8 cellular contexts compared by ENCODE assay signal in the genomic region with DNA sequence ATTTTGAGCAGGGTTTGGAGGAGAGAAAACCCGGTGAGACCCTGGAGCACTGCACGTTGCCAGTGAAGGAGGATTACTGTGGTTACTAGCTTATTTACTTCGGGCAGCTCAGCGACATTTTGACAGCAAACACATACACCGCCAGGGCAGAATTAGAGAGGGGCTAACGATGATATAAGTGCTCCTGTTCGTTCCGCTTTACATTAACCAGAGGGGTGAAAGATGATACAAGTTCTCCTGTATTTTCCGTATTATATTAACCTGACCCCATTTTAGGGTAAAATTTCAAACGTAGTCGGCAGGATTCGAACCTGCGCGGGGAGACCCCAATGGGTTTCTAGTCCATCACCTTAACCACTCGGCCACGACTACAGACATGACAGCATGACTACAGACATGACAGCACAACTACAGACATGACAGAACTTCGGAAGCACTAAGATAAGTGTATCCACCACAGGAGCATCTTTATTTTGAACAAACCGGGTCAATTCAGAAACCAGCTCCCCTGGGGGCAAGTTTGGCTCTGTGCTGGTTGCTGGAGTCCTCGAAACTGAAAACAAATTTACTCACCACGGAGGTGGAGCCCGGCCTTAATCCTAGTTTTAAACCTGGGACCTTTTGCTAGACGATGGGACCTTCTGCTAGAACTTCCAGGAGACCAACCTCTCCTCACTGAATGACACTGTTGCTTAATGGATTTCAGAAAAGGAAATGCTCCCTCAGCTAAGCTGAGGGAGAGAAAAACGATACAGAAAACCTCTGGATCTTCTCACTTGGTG.
DNase-seq lines count a peak whose midpoint lies in the region; ATAC-seq, FAIRE-seq and TF ChIP-seq lines count a peak whose summit lies in the region.

No MANE protein-coding gene starts in this region.

- H3K36me3 ChIP-seq in vagina = no peaks in the 10 kb centered on the region

- H3K4me3 ChIP-seq in epithelial cell of proximal tubule (ENCODE audit: low read depth, low read length) (peak overlapping the region; percentile 16), vagina (no peak overlapping the region)

- H3K4me1 ChIP-seq in vagina = no peaks in the 10 kb centered on the region

- H3K9me3 ChIP-seq in vagina = no peaks in the 10 kb centered on the region

- intact Hi-C loops in vagina (cut with DNase I) = no loop called here

- peak; percentile 93 for FAIRE-seq in GM12891 (lab: Jason Lieb, UNC)

- TF ChIP-seq POLR2A in GM12891 (IDR thresholded peaks at IDR 0.05; ENCODE audit: low read depth, low read length) (no peak), vagina (IDR thresholded peaks at IDR 0.05) (no peak)

- DNase-seq in GM12891 (ENCODE audit: insufficient read length, low spot score) = peak; percentile 30
- peak; percentile 71 to 81 for DNase-seq in SHP77 (lab: John Stamatoyannopoulos, UW)
- DNase-seq in epithelial cell of proximal tubule (ENCODE audit: low read depth) = no peak
- no peak for DNase-seq in activated gamma-delta T cell treated with Interleukin-2 at 50 U/mL for 16 hours
- DNase-seq in vagina (ENCODE audit: extremely low spot score in 2 of 2) = no peak

- TF ChIP-seq CTCF in epithelial cell of proximal tubule (conservative IDR thresholded peaks at IDR 0.05; ENCODE audit: low read depth, low read length) (no peak), vagina (IDR thresholded peaks at IDR 0.05) (no peak)

- H3K27me3 ChIP-seq in vagina = no peaks in the 10 kb centered on the region

- H3K27ac ChIP-seq in vagina = no peak overlapping the region

- ATAC-seq in HG02852 (IDR thresholded peaks at IDR 0.05; ENCODE audit: unreplicated experiment) (peak; percentile 47), HG02938 (IDR thresholded peaks at IDR 0.05; ENCODE audit: unreplicated experiment) (no peak), HG03520 (IDR thresholded peaks at IDR 0.05; ENCODE audit: unreplicated experiment) (no peak)

TF ChIP-seq in GM12891, 5 proteins besides CTCF, POLR2A, EP300 and RAD21:
- no peak for TF ChIP-seq POU2F2 (IDR thresholded peaks at IDR 0.05; ENCODE audit: low read depth, low read length)
- no peak for TF ChIP-seq PAX5 (IDR thresholded peaks at IDR 0.05; ENCODE audit: insufficient read depth, low read length, severe bottlenecking)
- no peak for TF ChIP-seq SPI1 (IDR thresholded peaks at IDR 0.05; ENCODE audit: low read depth, low read length)
- TF ChIP-seq POLR2AphosphoS5 (IDR thresholded peaks at IDR 0.05; ENCODE audit: low read depth, low read length) = no peak
- no peak for TF ChIP-seq TAF1 (IDR thresholded peaks at IDR 0.05; ENCODE audit: low read depth, low read length)

Comparison
In these comparisons a context has a peak if more than half of its experiments do, and no peak if none do; other contexts are left out.
1. DNase-seq: peak in GM12891 (single experiment) and SHP77 (2 of 2); none in epithelial cell of proximal tubule (single experiment), activated gamma-delta T cell treated with Interleukin-2 at 50 U/mL for 16 hours (single experiment) and vagina (0 of 2).